1 cellular context compared by ENCODE assay signal in genomic region chr4:24195976-24196736, GRCh38.
TF ChIP-seq lines count a peak whose summit lies in the region.

No MANE protein-coding gene starts in this region.

TF ChIP-seq in GM23338, 12 proteins besides CTCF, POLR2A, EP300 and RAD21:
- no peak for TF ChIP-seq ZNF462 (CRISPR knock-in tag; IDR thresholded peaks at IDR 0.05)
- no peak for TF ChIP-seq STAT1 (IDR thresholded peaks at IDR 0.05; ENCODE audit: unreplicated experiment)
- TF ChIP-seq NANOG (IDR thresholded peaks at IDR 0.05; ENCODE audit: borderline replicate concordance): no peak
- TF ChIP-seq REST (IDR thresholded peaks at IDR 0.05; ENCODE audit: unreplicated experiment): no peak
- no peak for TF ChIP-seq JUNB (IDR thresholded peaks at IDR 0.05; ENCODE audit: unreplicated experiment)
- no peak for TF ChIP-seq EZH2 (IDR thresholded peaks at IDR 0.05; ENCODE audit: low read depth, unreplicated experiment)
- no peak for TF ChIP-seq EZH2phosphoT487 (IDR thresholded peaks at IDR 0.05; ENCODE audit: unreplicated experiment)
- TF ChIP-seq ZNF331 (CRISPR knock-in tag; IDR thresholded peaks at IDR 0.05; ENCODE audit: low read depth): no peak
- TF ChIP-seq POLR2AphosphoS5 (IDR thresholded peaks at IDR 0.05; ENCODE audit: low read depth): no peak
- TF ChIP-seq ETS1 (IDR thresholded peaks at IDR 0.05): no peak
- TF ChIP-seq ZNF114 (CRISPR knock-in tag; IDR thresholded peaks at IDR 0.05): no peak
- TF ChIP-seq CREB1 (CRISPR knock-in tag; IDR thresholded peaks at IDR 0.05; ENCODE audit: low read depth): no peak
